Comparison of ENCODE assay signal across 1 cellular context in genomic region chr5:76457685-76458491, GRCh38.
TF ChIP-seq lines count a peak whose summit lies in the region.

No MANE protein-coding gene starts in this region.

TF ChIP-seq in HepG2, 621 proteins besides CTCF, POLR2A, EP300 and RAD21 (continued from another document):
- TF ChIP-seq CEBPZ (IDR thresholded peaks at IDR 0.05; ENCODE audit: low read length), result no peak
- TF ChIP-seq CCDC6 (CRISPR knock-in tag; IDR thresholded peaks at IDR 0.05), result no peak
- TF ChIP-seq PHF21A (CRISPR knock-in tag; IDR thresholded peaks at IDR 0.05), result peak; percentile 70
- TF ChIP-seq AGO2 (optimal IDR thresholded peaks at IDR 0.05; ENCODE audit: low read depth, low read length), result no peak
- TF ChIP-seq ZNF577 (CRISPR knock-in tag; IDR thresholded peaks at IDR 0.05; ENCODE audit: borderline replicate concordance, low read depth), result no peak
- no peak for TF ChIP-seq SETDB1 (CRISPR knock-in tag; IDR thresholded peaks at IDR 0.05; ENCODE audit: borderline replicate concordance)
- no peak for TF ChIP-seq IKZF5 (CRISPR knock-in tag; IDR thresholded peaks at IDR 0.05)
- TF ChIP-seq ZNF619 (CRISPR knock-in tag; IDR thresholded peaks at IDR 0.05), result no peak
- no peak for TF ChIP-seq CREBL2 (CRISPR knock-in tag; IDR thresholded peaks at IDR 0.05; ENCODE audit: borderline replicate concordance)
- no peak for TF ChIP-seq THYN1 (CRISPR knock-in tag; IDR thresholded peaks at IDR 0.05; ENCODE audit: borderline replicate concordance, low read depth)
- TF ChIP-seq ZNF775 (CRISPR knock-in tag; IDR thresholded peaks at IDR 0.05; ENCODE audit: borderline replicate concordance), result no peak
- no peak for TF ChIP-seq ZNF430 (CRISPR knock-in tag; IDR thresholded peaks at IDR 0.05)
- no peak for TF ChIP-seq ZBTB14 (CRISPR knock-in tag; IDR thresholded peaks at IDR 0.05)
- no peak for TF ChIP-seq SAFB2 (CRISPR knock-in tag; IDR thresholded peaks at IDR 0.05; ENCODE audit: borderline replicate concordance, low read depth)
- TF ChIP-seq ARID3A (IDR thresholded peaks at IDR 0.05; ENCODE audit: low read depth, low read length), result peak; percentile 19; the same call in 1 of the 2 replicates
- no peak for TF ChIP-seq POLR2G (IDR thresholded peaks at IDR 0.05; ENCODE audit: low read depth, low read length)
- no peak for TF ChIP-seq LRRFIP1 (CRISPR knock-in tag; conservative IDR thresholded peaks at IDR 0.05)
- no peak for TF ChIP-seq JUN (CRISPR knock-in tag; IDR thresholded peaks at IDR 0.05)
